17 cellular contexts compared by ENCODE assay signal in genomic region chr3:150265305-150265704, GRCh38.
A peak's percentile ranks its signal among the peaks of the same experiment; 100 is the strongest.
DNase-seq lines count a peak whose midpoint lies in the region; ATAC-seq and TF ChIP-seq lines count a peak whose summit lies in the region.
"Had no signal": no experiment of that assay in that cellular context is flagged by ENCODE, and none has a peak within 500 bp of the region (broad histone marks: within the 10 kb centered on the region; RNA-seq: fewer than 3 reads in every experiment).

No MANE protein-coding gene starts in this region.

- ATAC-seq in HG02798 (IDR thresholded peaks at IDR 0.05; ENCODE audit: poor library complexity, unreplicated experiment) (no peak), GM19324 (IDR thresholded peaks at IDR 0.05; ENCODE audit: low FRiP score, unreplicated experiment) (no peak)
- ATAC-seq: GM23338 had no signal

- no peaks in the 10 kb centered on the region for H3K9me3 Mint-ChIP-seq in neural crest cell
- H3K9me3 Mint-ChIP-seq: GM23338; T-helper 1 cell treated with Interleukin-12 subunit alpha and Interleukin-12 subunit beta and Interleukin-4 antibody, amounts not matched to agents 30 μg/mL and 1 μg/mL, for 36 hours had no signal

- H3K27ac Mint-ChIP-seq in neural crest cell (ENCODE audit: unreplicated experiment) = peak overlapping the region; percentile 45
- H3K27ac Mint-ChIP-seq: GM23338; T-helper 1 cell treated with Interleukin-12 subunit alpha and Interleukin-12 subunit beta and Interleukin-4 antibody, amounts not matched to agents 30 μg/mL and 1 μg/mL, for 36 hours had no signal

- peaks cover 8% of the 10 kb centered on the region for H3K4me1 Mint-ChIP-seq in neural crest cell
- H3K4me1 Mint-ChIP-seq: GM23338 had no signal

- H3K27me3 Mint-ChIP-seq in neural crest cell (ENCODE audit: low read depth) = no peaks in the 10 kb centered on the region

- DNase-seq in DMS79 (lab: John Stamatoyannopoulos, UW) = peak; percentile 46
- peak; percentile 89 for DNase-seq in NCI-H524 treated with DMSO at 0.1 percent for 48 hours (lab: John Stamatoyannopoulos, UW)
- DNase-seq in neural crest cell (ENCODE audit: low read depth, low spot score) = no peak
- DNase-seq in activated naive CD4-positive, alpha-beta T cell (lab: John Stamatoyannopoulos, UW) = no peak
- DNase-seq: ACHN, C1 segment of cervical spinal cord, GDM1, NCI-H146, NCI-H2029 treated with DMSO at 0.1 percent for 48 hours, NCI-H510A, PC-9, SIG-M5 had no signal

- TF ChIP-seq RAD21 in Ishikawa (IDR thresholded peaks at IDR 0.05; ENCODE audit: low read depth) = no peak

- H3K36me3 Mint-ChIP-seq in neural crest cell (ENCODE audit: low read depth) = no peaks in the 10 kb centered on the region

- no peak overlapping the region for H3K4me3 Mint-ChIP-seq in neural crest cell
- H3K4me3 Mint-ChIP-seq: GM23338; T-helper 1 cell treated with Interleukin-12 subunit alpha and Interleukin-12 subunit beta and Interleukin-4 antibody, amounts not matched to agents 30 μg/mL and 1 μg/mL, for 36 hours had no signal

- no peak for TF ChIP-seq EP300 in Ishikawa (IDR thresholded peaks at IDR 0.05; ENCODE audit: borderline replicate concordance)

- no peak for TF ChIP-seq CTCF in neural crest cell (conservative IDR thresholded peaks at IDR 0.05)

TF ChIP-seq in Ishikawa, 13 proteins besides CTCF, POLR2A, EP300 and RAD21:
- TF ChIP-seq TEAD4 (IDR thresholded peaks at IDR 0.05) (no peak), ZBTB7A (IDR thresholded peaks at IDR 0.05; ENCODE audit: low read depth) (no peak), CEBPB (IDR thresholded peaks at IDR 0.05) (no peak), NFIC (IDR thresholded peaks at IDR 0.05) (peak; percentile 61; the same call in 1 of the 2 replicates), TAF1 (IDR thresholded peaks at IDR 0.05; ENCODE audit: low read depth) (no peak)

Comparison
In these comparisons a context has a peak if more than half of its experiments do, and no peak if none do; other contexts are left out.
1. DNase-seq: peak in DMS79 (single experiment) and NCI-H524 treated with DMSO at 0.1 percent for 48 hours (single experiment); none in neural crest cell (single experiment) and activated naive CD4-positive, alpha-beta T cell (0 of 4).